ENCODE assay signal across 8 cellular contexts in the genomic region with DNA sequence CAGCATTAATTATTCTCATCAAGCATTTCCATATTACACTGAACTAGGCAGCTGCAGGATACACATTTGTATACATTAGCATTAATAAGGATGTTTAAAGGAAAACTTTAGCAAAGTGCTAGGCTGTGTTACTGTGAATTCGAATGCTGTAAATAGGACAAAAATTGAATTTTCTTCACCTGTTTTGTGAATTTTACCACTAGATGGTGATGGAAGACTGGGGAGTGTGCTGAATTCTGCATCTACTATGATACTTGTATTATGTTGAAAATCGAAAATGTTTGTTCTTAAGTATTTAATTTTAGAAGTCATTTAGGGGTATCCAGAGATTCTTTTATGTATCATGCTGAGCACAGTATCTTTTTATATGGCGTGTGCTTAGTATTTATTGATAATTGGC. TPM values are rescaled to one million over a fixed set of nuclear protein-coding genes. Genes with fewer than 3 reads are reported as not detected.
A peak's percentile ranks its signal among the peaks of the same experiment; 100 is the strongest.
DNase-seq lines count a peak whose midpoint lies in the region; ATAC-seq and TF ChIP-seq lines count a peak whose summit lies in the region.

No MANE protein-coding gene starts in this region.

- no peaks in the 10 kb centered on the region for H3K9me3 Mint-ChIP-seq in Calu3 (ENCODE audit: low read depth, unreplicated experiment)
- H3K9me3 Mint-ChIP-seq in naive thymus-derived CD8-positive, alpha-beta T cell, result no peaks in the 10 kb centered on the region
- H3K9me3 Mint-ChIP-seq in activated T-helper 1 cell treated with anti-CD3 and anti-CD28 coated beads, Interleukin-12 subunit alpha, Interleukin-12 subunit beta, Interleukin-2, Interleukin-4 antibody, amounts not matched to agents 30 ng/mL and 10 ng/mL and 1 ng/mL, durations not matched to agents 14 hours and 24 hours and 36 hours, result no peaks in the 10 kb centered on the region

- no peaks in the 10 kb centered on the region for H3K36me3 Mint-ChIP-seq in Calu3 (ENCODE audit: insufficient read depth, unreplicated experiment)
- no peaks in the 10 kb centered on the region for H3K36me3 Mint-ChIP-seq in naive thymus-derived CD8-positive, alpha-beta T cell
- H3K36me3 Mint-ChIP-seq in activated T-helper 1 cell treated with anti-CD3 and anti-CD28 coated beads, Interleukin-12 subunit alpha, Interleukin-12 subunit beta, Interleukin-2, Interleukin-4 antibody, amounts not matched to agents 30 ng/mL and 10 ng/mL and 1 ng/mL, durations not matched to agents 14 hours and 24 hours and 36 hours (ENCODE audit: low read depth), result no peaks in the 10 kb centered on the region

- CTCF ChIA-PET in Calu3 (lab: Charles Lee), result no interaction called here

- no peak overlapping the region for H3K4me3 Mint-ChIP-seq in Calu3 (ENCODE audit: low read depth, unreplicated experiment)
- no peak overlapping the region for H3K4me3 Mint-ChIP-seq in naive thymus-derived CD8-positive, alpha-beta T cell
- H3K4me3 Mint-ChIP-seq in activated T-helper 1 cell treated with anti-CD3 and anti-CD28 coated beads, Interleukin-12 subunit alpha, Interleukin-12 subunit beta, Interleukin-2, Interleukin-4 antibody, amounts not matched to agents 30 ng/mL and 10 ng/mL and 1 ng/mL, durations not matched to agents 14 hours and 24 hours and 36 hours, result no peak overlapping the region

- POLR2A ChIA-PET in naive thymus-derived CD8-positive, alpha-beta T cell (lab: Charles Lee), result no interaction called here

- H3K27ac Mint-ChIP-seq in Calu3 (ENCODE audit: unreplicated experiment), result no peak overlapping the region
- no peak overlapping the region for H3K27ac Mint-ChIP-seq in naive thymus-derived CD8-positive, alpha-beta T cell
- H3K27ac Mint-ChIP-seq in activated T-helper 1 cell treated with anti-CD3 and anti-CD28 coated beads, Interleukin-12 subunit alpha, Interleukin-12 subunit beta, Interleukin-2, Interleukin-4 antibody, amounts not matched to agents 30 ng/mL and 10 ng/mL and 1 ng/mL, durations not matched to agents 14 hours and 24 hours and 36 hours, result no peak overlapping the region

- TF ChIP-seq CTCF in Calu3 (IDR thresholded peaks at IDR 0.05; ENCODE audit: unreplicated experiment) (peak; percentile 63), astrocyte of the cerebellum (IDR thresholded peaks at IDR 0.05; ENCODE audit: low read depth, low read length, missing control alignments) (peak; percentile 39)

- in situ Hi-C loops in astrocyte of the cerebellum (cut with HindIII; ENCODE audit: low sequenced_read_pairs), result no loop called here

- BruUV-seq in Calu3 (replicated peaks; lab: Mats Ljungman, UMichigan), result no TSS peak

- intact Hi-C loops in Calu3 (cut with micrococcal nuclease; ENCODE audit: unreplicated experiment), result loop anchor here (1.0 to 5.0 kb wide), 4 partner anchors 37 to 628 kb away; no protein-coding TSS in a partner anchor
- intact Hi-C loops in activated T-helper 1 cell treated with anti-CD3 and anti-CD28 coated beads, Interleukin-12 subunit alpha, Interleukin-12 subunit beta, Interleukin-2, Interleukin-4 antibody, amounts not matched to agents 30 ng/mL and 10 ng/mL and 1 ng/mL, durations not matched to agents 14 hours and 24 hours and 36 hours (cut with micrococcal nuclease), result loop anchor here (1.0 to 5.0 kb wide), 4 partner anchors 37 to 627 kb away; no protein-coding TSS in a partner anchor

- H3K27me3 Mint-ChIP-seq in Calu3 (ENCODE audit: unreplicated experiment), result no peaks in the 10 kb centered on the region
- H3K27me3 Mint-ChIP-seq in naive thymus-derived CD8-positive, alpha-beta T cell, result peaks cover 1 to 9% (median 5%) of the 10 kb centered on the region in 5 donors
- peaks cover 14% of the 10 kb centered on the region for H3K27me3 Mint-ChIP-seq in activated T-helper 1 cell treated with anti-CD3 and anti-CD28 coated beads, Interleukin-12 subunit alpha, Interleukin-12 subunit beta, Interleukin-2, Interleukin-4 antibody, amounts not matched to agents 30 ng/mL and 10 ng/mL and 1 ng/mL, durations not matched to agents 14 hours and 24 hours and 36 hours (ENCODE audit: insufficient read depth)

- ATAC-seq in naive thymus-derived CD8-positive, alpha-beta T cell, result no peak
- ATAC-seq in GM19397 (IDR thresholded peaks at IDR 0.05; ENCODE audit: unreplicated experiment), result no peak

- DNase-seq in Calu3 (peak; percentile 25), Kasumi-1 (lab: John Stamatoyannopoulos, UW) (peak; percentile 59 to 66), astrocyte of the cerebellum (ENCODE audit: low read depth) (peak; percentile 48), medulla oblongata (ENCODE audit: extremely low spot score) (peak; percentile 48), GM19240 (ENCODE audit: insufficient read length, low spot score) (no peak)
- no peak for DNase-seq in naive thymus-derived CD8-positive, alpha-beta T cell
- no peak for DNase-seq in activated T-helper 1 cell treated with anti-CD3 and anti-CD28 coated beads, Interleukin-12 subunit alpha, Interleukin-12 subunit beta, Interleukin-2, Interleukin-4 antibody, amounts not matched to agents 30 ng/mL and 10 ng/mL and 1 ng/mL, durations not matched to agents 14 hours and 24 hours and 36 hours (ENCODE audit: low spot score)

- no peak overlapping the region for H3K4me3 ChIP-seq in astrocyte of the cerebellum (ENCODE audit: low read depth, low read length)

- H3K4me1 Mint-ChIP-seq in Calu3 (ENCODE audit: low read depth, unreplicated experiment), result no peaks in the 10 kb centered on the region
- no peaks in the 10 kb centered on the region for H3K4me1 Mint-ChIP-seq in naive thymus-derived CD8-positive, alpha-beta T cell
- H3K4me1 Mint-ChIP-seq in activated T-helper 1 cell treated with anti-CD3 and anti-CD28 coated beads, Interleukin-12 subunit alpha, Interleukin-12 subunit beta, Interleukin-2, Interleukin-4 antibody, amounts not matched to agents 30 ng/mL and 10 ng/mL and 1 ng/mL, durations not matched to agents 14 hours and 24 hours and 36 hours (ENCODE audit: low read depth), result peaks cover 3% of the 10 kb centered on the region

RNA-seq across cellular contexts. Expression of gene P2RY14, which starts 12.3 kb away (rescaled TPM):
- not detected in 2 replicates for total RNA-seq in Calu3 (2022)
- total RNA-seq in naive thymus-derived CD8-positive, alpha-beta T cell, result under 1 TPM in 1 of 2 experiments, not detected in 1; 0.21 TPM
- polyA plus RNA-seq in naive thymus-derived CD8-positive, alpha-beta T cell, result not detected
- 7.7 and 9.4 TPM in 2 replicates for total RNA-seq in activated T-helper 1 cell treated with anti-CD3 and anti-CD28 coated beads, Interleukin-12 subunit alpha, Interleukin-12 subunit beta, Interleukin-2, Interleukin-4 antibody, amounts not matched to agents 30 ng/mL and 10 ng/mL and 1 ng/mL, durations not matched to agents 14 hours and 24 hours and 36 hours

RNA-seq across cellular contexts. Expression of gene GPR87, which starts 25.9 kb away (rescaled TPM):
- 1.2 and 1.5 TPM in 2 replicates for total RNA-seq in Calu3 (2022)
- not detected for total RNA-seq in naive thymus-derived CD8-positive, alpha-beta T cell
- polyA plus RNA-seq in naive thymus-derived CD8-positive, alpha-beta T cell, result not detected
- 0.62 and 0.93 TPM in 2 replicates for total RNA-seq in activated T-helper 1 cell treated with anti-CD3 and anti-CD28 coated beads, Interleukin-12 subunit alpha, Interleukin-12 subunit beta, Interleukin-2, Interleukin-4 antibody, amounts not matched to agents 30 ng/mL and 10 ng/mL and 1 ng/mL, durations not matched to agents 14 hours and 24 hours and 36 hours

RNA-seq across cellular contexts. Expression of gene P2RY13, which starts 38.7 kb away (rescaled TPM):
- not detected in 2 replicates for total RNA-seq in Calu3 (2022)
- total RNA-seq in naive thymus-derived CD8-positive, alpha-beta T cell, result not detected
- polyA plus RNA-seq in naive thymus-derived CD8-positive, alpha-beta T cell, result under 1 TPM in 2 of 3 donors, not detected in 1; 0.05 to 0.06 TPM
- not detected in 2 replicates for total RNA-seq in activated T-helper 1 cell treated with anti-CD3 and anti-CD28 coated beads, Interleukin-12 subunit alpha, Interleukin-12 subunit beta, Interleukin-2, Interleukin-4 antibody, amounts not matched to agents 30 ng/mL and 10 ng/mL and 1 ng/mL, durations not matched to agents 14 hours and 24 hours and 36 hours

Comparison
In these comparisons a context has a peak if more than half of its experiments do, and no peak if none do; other contexts are left out.
1. DNase-seq: peak in Calu3 (single experiment), Kasumi-1 (2 of 2), astrocyte of the cerebellum (single experiment) and medulla oblongata (single experiment); none in naive thymus-derived CD8-positive, alpha-beta T cell (0 of 10), activated T-helper 1 cell treated with anti-CD3 and anti-CD28 coated beads, Interleukin-12 subunit alpha, Interleukin-12 subunit beta, Interleukin-2, Interleukin-4 antibody, amounts not matched to agents 30 ng/mL and 10 ng/mL and 1 ng/mL, durations not matched to agents 14 hours and 24 hours and 36 hours (single experiment) and GM19240 (single experiment).